ENCODE assay signal across 31 cellular contexts in genomic region chr2:118307864-118308263, GRCh38.
"Had no signal": no experiment of that assay in that cellular context is flagged by ENCODE, and none has a peak within 500 bp of the region (broad histone marks: within the 10 kb centered on the region; RNA-seq: fewer than 3 reads in every experiment).

No MANE protein-coding gene starts in this region.

- H3K27me3 ChIP-seq: brain microvascular endothelial cell, dorsolateral prefrontal cortex, gastrocnemius medialis had no signal

- FAIRE-seq: astrocyte had no signal

- ATAC-seq: activated T-cell treated with anti-CD3 and anti-CD28 coated beads, Interleukin-2, amount 50 U/mL, for 72 hours; esophagus mucosa; foreskin keratinocyte; gastrocnemius medialis; heart right ventricle had no signal

- H3K9me3 Mint-ChIP-seq: activated CD4-positive, alpha-beta memory T cell treated with anti-CD3 and anti-CD28 coated beads, Interleukin-2, amount 10 ng/mL, durations not matched to agents 7 days and 5 days; activated CD4-positive, alpha-beta T cell treated with anti-CD3 and anti-CD28 coated beads, Interleukin-2, amount 10 ng/mL, durations not matched to agents 7 days and 5 days; activated T-cell treated with anti-CD3 and anti-CD28 coated beads, Interleukin-2, amount 50 U/mL, for 24 hours; activated T-cell treated with anti-CD3 and anti-CD28 coated beads, Interleukin-2, amount 50 U/mL, for 72 hours; central memory CD8-positive, alpha-beta T cell; dendritic cell treated with granulocyte-macrophage colony-stimulating factor and Interleukin-4, amounts not matched to agents 40 ng/mL and 50 ng/mL, for 4 days; endodermal cell had no signal

- H3K27me3 Mint-ChIP-seq: activated naive CD8-positive, alpha-beta T cell had no signal

- H3K4me3 Mint-ChIP-seq: activated CD4-positive, alpha-beta T cell treated with anti-CD3 and anti-CD28 coated beads, Interleukin-2, amount 10 ng/mL, durations not matched to agents 7 days and 5 days; activated T-cell treated with anti-CD3 and anti-CD28 coated beads, Interleukin-2, amount 50 U/mL, for 24 hours; dendritic cell treated with granulocyte-macrophage colony-stimulating factor and Interleukin-4, amounts not matched to agents 40 ng/mL and 50 ng/mL, for 4 days; endodermal cell had no signal

- H3K9me3 ChIP-seq: gastrocnemius medialis had no signal

- DNase-seq: activated CD4-positive, alpha-beta memory T cell treated with anti-CD3 and anti-CD28 coated beads, Interleukin-2, amount 10 ng/mL, durations not matched to agents 7 days and 5 days; activated CD4-positive, alpha-beta T cell treated with anti-CD3 and anti-CD28 coated beads for 1 hour; activated CD4-positive, alpha-beta T cell treated with anti-CD3 and anti-CD28 coated beads for 4 hours; activated CD4-positive, alpha-beta T cell treated with anti-CD3 and anti-CD28 coated beads, Interleukin-2, amount 10 ng/mL, durations not matched to agents 7 days and 5 days; activated CD4-positive, alpha-beta T cell treated with anti-CD3 and anti-CD28 coated beads, Interleukin-2, amount 50 U/mL, for 4 hours; activated CD4-positive, CD25-positive, alpha-beta regulatory T cell; activated CD8-positive, alpha-beta memory T cell treated with anti-CD3 and anti-CD28 coated beads, Interleukin-2, amount 50 U/mL, for 48 hours; activated effector memory CD4-positive, alpha-beta T cell treated with Interleukin-2 at 50 U/mL for 16 hours; activated gamma-delta T cell treated with Interleukin-2 at 50 U/mL for 16 hours; activated naive CD4-positive, alpha-beta T cell treated with anti-CD3 and anti-CD28 coated beads, Interleukin-2, amount 50 U/mL, for 16 hours; activated naive CD4-positive, alpha-beta T cell treated with Interleukin-2 at 50 U/mL for 16 hours; activated T-cell treated with anti-CD3 and anti-CD28 coated beads for 4 hours; activated T-cell treated with anti-CD3 and anti-CD28 coated beads, Interleukin-2, amount 50 U/mL, for 24 hours; activated T-cell treated with anti-CD3 and anti-CD28 coated beads, Interleukin-2, amount 50 U/mL, for 72 hours; amniotic stem cell; anterior cingulate cortex; brain microvascular endothelial cell; dorsolateral prefrontal cortex; effector memory CD4-positive, alpha-beta T cell; endodermal cell; foreskin keratinocyte; gastrocnemius medialis; heart right ventricle; T-helper 1 cell; T-helper 2 cell had no signal

- H3K36me3 Mint-ChIP-seq: activated naive CD8-positive, alpha-beta T cell had no signal

- H3K36me3 ChIP-seq: brain microvascular endothelial cell, gastrocnemius medialis, heart right ventricle had no signal

- H3K27ac Mint-ChIP-seq: activated CD4-positive, alpha-beta memory T cell treated with anti-CD3 and anti-CD28 coated beads, Interleukin-2, amount 10 ng/mL, durations not matched to agents 7 days and 5 days; activated CD4-positive, alpha-beta T cell treated with anti-CD3 and anti-CD28 coated beads, Interleukin-2, amount 10 ng/mL, durations not matched to agents 7 days and 5 days; activated T-cell treated with anti-CD3 and anti-CD28 coated beads, Interleukin-2, amount 50 U/mL, for 24 hours; activated T-cell treated with anti-CD3 and anti-CD28 coated beads, Interleukin-2, amount 50 U/mL, for 72 hours; dendritic cell treated with granulocyte-macrophage colony-stimulating factor and Interleukin-4, amounts not matched to agents 40 ng/mL and 50 ng/mL, for 4 days; endodermal cell had no signal

- H3K4me1 Mint-ChIP-seq: central memory CD8-positive, alpha-beta T cell had no signal

- H3K4me3 ChIP-seq: coronary artery, dorsolateral prefrontal cortex, gastrocnemius medialis, heart right ventricle had no signal

- H3K27ac ChIP-seq: brain microvascular endothelial cell, coronary artery, dorsolateral prefrontal cortex, foreskin keratinocyte, gastrocnemius medialis, heart right ventricle had no signal
